ENCODE assay signal across 1 cellular context in genomic region chr1:227774051-227774720, GRCh38.
TF ChIP-seq lines count a peak whose summit lies in the region.

No MANE protein-coding gene starts in this region.

TF ChIP-seq in SK-N-SH, 30 proteins besides CTCF, POLR2A, EP300 and RAD21 (continued from another document):
- no peak for TF ChIP-seq IRF3 (IDR thresholded peaks at IDR 0.05; ENCODE audit: low read depth, low read length)
- no peak for TF ChIP-seq FOXM1 (IDR thresholded peaks at IDR 0.05; ENCODE audit: low read depth)
- TF ChIP-seq ZBTB33 (IDR thresholded peaks at IDR 0.05; ENCODE audit: borderline replicate concordance, low read depth): no peak
- no peak for TF ChIP-seq EZH2phosphoT487 (IDR thresholded peaks at IDR 0.05; ENCODE audit: borderline replicate concordance, low read depth)
- no peak for TF ChIP-seq GATA2 (CRISPR knock-in tag; IDR thresholded peaks at IDR 0.05)
- TF ChIP-seq USF1 (IDR thresholded peaks at IDR 0.05; ENCODE audit: borderline replicate concordance, low read depth): no peak
- TF ChIP-seq YY1 (IDR thresholded peaks at IDR 0.05; ENCODE audit: low read depth): no peak
- TF ChIP-seq JUND (IDR thresholded peaks at IDR 0.05): no peak
- no peak for TF ChIP-seq FOSL2 (IDR thresholded peaks at IDR 0.05; ENCODE audit: borderline replicate concordance, low read depth)
- TF ChIP-seq MXI1 (IDR thresholded peaks at IDR 0.05; ENCODE audit: low read depth, low read length): no peak
- TF ChIP-seq RXRA (IDR thresholded peaks at IDR 0.05; ENCODE audit: borderline replicate concordance, low read depth): no peak
- no peak for TF ChIP-seq SIN3A (IDR thresholded peaks at IDR 0.05; ENCODE audit: borderline replicate concordance, low read depth, low read length)
- no peak for TF ChIP-seq NRF1 (IDR thresholded peaks at IDR 0.05; ENCODE audit: low read depth, low read length)
- TF ChIP-seq GABPA (IDR thresholded peaks at IDR 0.05; ENCODE audit: low read depth): no peak
